In the genomic region with DNA sequence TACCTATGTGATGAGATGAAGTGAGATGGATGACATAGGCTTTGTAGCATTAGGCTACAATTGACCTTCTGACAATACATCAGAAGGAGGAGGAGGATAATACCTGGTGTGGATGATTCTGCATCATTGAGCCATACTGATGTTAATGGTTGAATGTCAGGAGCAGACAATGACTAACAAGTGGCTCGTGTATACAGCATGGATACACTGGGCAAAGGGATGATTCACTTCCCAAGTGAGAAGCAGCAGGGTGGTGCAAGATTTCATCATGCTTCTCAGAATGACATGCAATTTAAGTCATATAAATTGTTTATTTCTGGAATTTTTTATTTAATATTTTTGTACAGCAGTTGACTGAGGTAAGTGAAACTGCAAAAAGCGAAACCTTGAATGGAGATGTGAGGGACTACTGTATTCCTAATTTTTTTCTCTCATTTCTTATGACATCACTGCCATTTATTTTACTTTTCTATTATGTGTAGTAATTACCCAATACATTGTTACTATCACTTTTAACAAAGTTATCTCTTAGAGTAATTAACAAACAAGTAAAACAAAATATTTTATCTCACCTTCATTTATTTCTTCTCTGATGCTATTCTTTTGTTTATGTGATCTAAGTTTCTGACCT, we compare ENCODE assay signal across 13 cellular contexts.
A peak's percentile ranks its signal among the peaks of the same experiment; 100 is the strongest.
DNase-seq lines count a peak whose midpoint lies in the region; ATAC-seq and TF ChIP-seq lines count a peak whose summit lies in the region.
"Had no signal": no experiment of that assay in that cellular context is flagged by ENCODE, and none has a peak within 500 bp of the region (broad histone marks: within the 10 kb centered on the region; RNA-seq: fewer than 3 reads in every experiment).

No MANE protein-coding gene starts in this region.

- peak; percentile 29 for DNase-seq in activated CD4-positive, alpha-beta T cell treated with anti-CD3 and anti-CD28 coated beads for 48 hours
- no peak for DNase-seq in activated CD4-positive, alpha-beta T cell treated with anti-CD3 and anti-CD28 coated beads for 1 hour
- DNase-seq in NB4 (ENCODE audit: low read depth) (peak; percentile 60), dedifferentiated amniotic fluid mesenchymal stem cell (ENCODE audit: extremely low spot score) (peak; percentile 80), skeletal muscle cell (ENCODE audit: low read depth) (peak; percentile 85), NCI-H82 (lab: John Stamatoyannopoulos, UW) (no peak)
- DNase-seq: body of pancreas, NCI-H187, small intestine, upper lobe of left lung had no signal

- TF ChIP-seq POLR2A in NB4 (IDR thresholded peaks at IDR 0.05; ENCODE audit: extremely low read depth, insufficient read length): no peak

- H3K4me3 ChIP-seq in NB4 (ENCODE audit: low read depth, low read length) (no peak overlapping the region), skeletal muscle cell (ENCODE audit: low read depth, low read length) (no peak overlapping the region)
- H3K4me3 ChIP-seq: BLaER1, body of pancreas, upper lobe of left lung had no signal

- ATAC-seq in HG03025 (IDR thresholded peaks at IDR 0.05; ENCODE audit: low FRiP score, unreplicated experiment): no peak
- no peak for ATAC-seq in HG03469 (IDR thresholded peaks at IDR 0.05; ENCODE audit: unreplicated experiment)
- ATAC-seq: body of pancreas had no signal

- no peak for TF ChIP-seq CTCF in NB4 (IDR thresholded peaks at IDR 0.05; ENCODE audit: low read depth, low read length)

Comparison
In these comparisons a context has a peak if more than half of its experiments do, and no peak if none do; other contexts are left out.
1. DNase-seq: peak in activated CD4-positive, alpha-beta T cell treated with anti-CD3 and anti-CD28 coated beads for 48 hours (single experiment), NB4 (single experiment), dedifferentiated amniotic fluid mesenchymal stem cell (single experiment) and skeletal muscle cell (single experiment); none in activated CD4-positive, alpha-beta T cell treated with anti-CD3 and anti-CD28 coated beads for 1 hour (single experiment) and NCI-H82 (single experiment).